8 cellular contexts compared by ENCODE assay signal in the genomic region with DNA sequence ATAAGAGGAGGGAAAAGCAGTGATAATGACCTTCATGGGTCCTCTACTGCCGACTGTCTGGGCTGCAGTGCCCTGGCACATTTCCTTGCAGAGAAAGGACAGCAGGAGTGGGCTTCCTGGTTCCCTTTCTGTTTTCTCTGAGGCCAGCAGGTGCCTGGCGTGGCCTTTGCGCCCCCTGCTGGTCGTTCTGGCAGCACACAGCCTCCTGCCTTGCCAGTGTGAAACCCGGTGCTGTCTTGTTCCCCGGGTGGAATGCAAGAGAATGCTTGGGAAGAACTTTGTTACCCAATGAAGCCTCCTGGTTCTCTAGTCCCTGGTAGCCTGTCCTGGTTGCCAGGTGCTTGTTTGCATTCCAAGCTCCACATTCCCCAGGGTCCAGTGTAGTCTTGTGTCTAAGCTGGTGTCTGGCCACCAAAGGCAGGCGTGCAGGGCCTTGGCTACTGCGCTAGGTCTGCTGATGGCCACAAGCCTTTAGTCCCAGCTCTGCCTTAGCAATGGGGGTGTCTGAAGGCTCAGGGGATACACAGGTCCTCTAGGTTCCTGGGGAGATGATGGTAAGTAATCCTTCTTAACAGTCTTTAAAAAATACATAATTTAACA.
DNase-seq lines count a peak whose midpoint lies in the region; ATAC-seq and TF ChIP-seq lines count a peak whose summit lies in the region.

No MANE protein-coding gene starts in this region.

- DNase-seq in Daoy (ENCODE audit: low read depth) (peak; percentile 74), MM.1S (peak; percentile 40), T-helper 9 cell (peak; percentile 66), astrocyte of the cerebellum (ENCODE audit: low read depth) (peak; percentile 23), iPS-NIHi11 (ENCODE audit: low spot score) (peak; percentile 10), NCI-H128 (lab: John Stamatoyannopoulos, UW; ENCODE audit: unreplicated experiment) (no peak)
- DNase-seq in stimulated activated CD4-positive, alpha-beta T cell treated with anti-CD3 and anti-CD28 coated beads, Interleukin-1b, Interleukin-23, amount 100 ng/mL, for 1 hour (ENCODE audit: low read depth in 2 of 2) = peak; percentile 16 to 29

- H3K36me3 ChIP-seq in MM.1S (replicated peaks; ENCODE audit: insufficient read depth, low read length) = no peaks in the 10 kb centered on the region

- H4K20me1 ChIP-seq in MM.1S (ENCODE audit: insufficient read depth, low read length) = no peaks in the 10 kb centered on the region

- H3K9me2 ChIP-seq in MM.1S (replicated peaks; ENCODE audit: insufficient read depth, low read length) = no peaks in the 10 kb centered on the region

- no peaks in the 10 kb centered on the region for H3K9me3 ChIP-seq in MM.1S (replicated peaks; ENCODE audit: insufficient read depth, low read length)

- TF ChIP-seq CTCF in MM.1S (IDR thresholded peaks at IDR 0.05; ENCODE audit: low read length) (peak; percentile 76), astrocyte of the cerebellum (IDR thresholded peaks at IDR 0.05; ENCODE audit: low read depth, low read length, missing control alignments) (peak; percentile 94)

- H2AFZ ChIP-seq in MM.1S (ENCODE audit: low read length) = 0 out of 2 replicates have a peak overlapping the region, but pooled peaks have one; percentile 35

- in situ Hi-C loops in astrocyte of the cerebellum (cut with HindIII; ENCODE audit: low sequenced_read_pairs) = no loop called here

- H3K4me2 ChIP-seq in MM.1S (ENCODE audit: low read depth, low read length) = no peak overlapping the region

- H3K4me1 ChIP-seq in MM.1S (ENCODE audit: low read length) = no peaks in the 10 kb centered on the region

- H3K27me3 ChIP-seq in MM.1S (replicated peaks; ENCODE audit: insufficient read depth, low read length) = no peaks in the 10 kb centered on the region

- H3K4me3 ChIP-seq in MM.1S (ENCODE audit: low read length) = no peak overlapping the region
- H3K4me3 ChIP-seq in astrocyte of the cerebellum (ENCODE audit: low read depth, low read length) = no peak overlapping the region

- peak; percentile 91 for ATAC-seq in GM21717 (IDR thresholded peaks at IDR 0.05; ENCODE audit: unreplicated experiment)

- H3K9ac ChIP-seq in MM.1S (ENCODE audit: low read length) = no peak overlapping the region

- H3F3A ChIP-seq in MM.1S (ENCODE audit: insufficient read depth, low read length) = no peaks in the 10 kb centered on the region

- no peaks in the 10 kb centered on the region for H3K79me2 ChIP-seq in MM.1S (ENCODE audit: low read length)

- H3K27ac ChIP-seq in MM.1S (ENCODE audit: low read length) = no peak overlapping the region
